In genomic region chr12:94701711-94702110, GRCh38 we compare ENCODE assay signal across 8 cellular contexts. TPM values are rescaled to one million over a fixed set of nuclear protein-coding genes. Genes with fewer than 3 reads are reported as not detected.
"Had no signal": no experiment of that assay in that cellular context is flagged by ENCODE, and none has a peak within 500 bp of the region (broad histone marks: within the 10 kb centered on the region; RNA-seq: fewer than 3 reads in every experiment).

No MANE protein-coding gene starts in this region.

- H2AFZ ChIP-seq: GM23248 had no signal

- H3K4me3 Mint-ChIP-seq: HFFc6 had no signal

- H3K36me3 ChIP-seq: HAP-1 had no signal

- FAIRE-seq: HTR-8/SVneo had no signal

- H3K9me3 Mint-ChIP-seq: HFFc6 had no signal

- H3K27ac ChIP-seq: GM23248 had no signal

- H3K9me3 ChIP-seq: HAP-1 had no signal

- H3K27ac Mint-ChIP-seq: HFFc6 had no signal

- H3K9ac ChIP-seq: GM23248 had no signal

- DNase-seq: GM23248, GOT3, H7, HFFc6, IMR-90 had no signal

- ATAC-seq: HCT116 had no signal

- H3K4me3 ChIP-seq: GM23248, HAP-1 had no signal

RNA-seq across cellular contexts. Expression of gene TMCC3, which starts 51.4 kb away (rescaled TPM):
- total RNA-seq: HFFc6 had no signal
